12 cellular contexts compared by ENCODE assay signal in genomic region chr18:54147439-54147838, GRCh38.
DNase-seq lines count a peak whose midpoint lies in the region; ATAC-seq and TF ChIP-seq lines count a peak whose summit lies in the region.
"Had no signal": no experiment of that assay in that cellular context is flagged by ENCODE, and none has a peak within 500 bp of the region (broad histone marks: within the 10 kb centered on the region; RNA-seq: fewer than 3 reads in every experiment).

No MANE protein-coding gene starts in this region.

- intact Hi-C loops in activated CD4-positive, alpha-beta T cell treated with anti-CD3 and anti-CD28 coated beads, Interleukin-2, amount 10 ng/mL, durations not matched to agents 24 days and 14 days (cut with micrococcal nuclease): loop anchor here (1.0 to 10.0 kb wide), 4 partner anchors 138 to 570 kb away; partner anchors contain the start of genes C18orf54 and STARD6

- H3K36me3 Mint-ChIP-seq in activated CD4-positive, alpha-beta T cell treated with anti-CD3 and anti-CD28 coated beads, Interleukin-2, amount 10 ng/mL, durations not matched to agents 24 days and 14 days (ENCODE audit: low read depth): peaks cover 47% of the 10 kb centered on the region
- H3K36me3 Mint-ChIP-seq in osteocyte (ENCODE audit: unreplicated experiment): peaks cover 24% of the 10 kb centered on the region

- TF ChIP-seq CTCF in osteocyte (IDR thresholded peaks at IDR 0.05) (no peak), coronary artery (IDR thresholded peaks at IDR 0.05) (no peak)

- H3K27ac ChIP-seq in coronary artery: no peak overlapping the region

- peak overlapping the region; percentile 93 for H3K27ac Mint-ChIP-seq in activated CD4-positive, alpha-beta T cell treated with anti-CD3 and anti-CD28 coated beads, Interleukin-2, amount 10 ng/mL, durations not matched to agents 24 days and 14 days
- peak overlapping the region; percentile 62 for H3K27ac Mint-ChIP-seq in osteocyte (ENCODE audit: unreplicated experiment)
- H3K27ac Mint-ChIP-seq: activated naive CD8-positive, alpha-beta T cell treated with anti-CD3 and anti-CD28 coated beads, Interleukin-2, amount 10 ng/mL, durations not matched to agents 7 days and 5 days had no signal

- peak overlapping the region; percentile 45 for H3K4me3 Mint-ChIP-seq in activated CD4-positive, alpha-beta T cell treated with anti-CD3 and anti-CD28 coated beads, Interleukin-2, amount 10 ng/mL, durations not matched to agents 24 days and 14 days
- H3K4me3 Mint-ChIP-seq in osteocyte (ENCODE audit: unreplicated experiment): no peak overlapping the region
- H3K4me3 Mint-ChIP-seq: activated naive CD8-positive, alpha-beta T cell treated with anti-CD3 and anti-CD28 coated beads, Interleukin-2, amount 10 ng/mL, durations not matched to agents 7 days and 5 days had no signal

- peak; percentile 75 for ATAC-seq in GM21786 (IDR thresholded peaks at IDR 0.05; ENCODE audit: unreplicated experiment)
- peak; percentile 77 for ATAC-seq in HG03521 (IDR thresholded peaks at IDR 0.05; ENCODE audit: unreplicated experiment)
- ATAC-seq: Panc1 had no signal

- peaks cover 8% of the 10 kb centered on the region for H3K9me3 Mint-ChIP-seq in activated CD4-positive, alpha-beta T cell treated with anti-CD3 and anti-CD28 coated beads, Interleukin-2, amount 10 ng/mL, durations not matched to agents 24 days and 14 days
- peaks cover 13% of the 10 kb centered on the region for H3K9me3 Mint-ChIP-seq in osteocyte (ENCODE audit: unreplicated experiment)

- no peak overlapping the region for H3K4me3 ChIP-seq in coronary artery
- H3K4me3 ChIP-seq: HAP-1 had no signal

- H3K4me1 Mint-ChIP-seq in activated CD4-positive, alpha-beta T cell treated with anti-CD3 and anti-CD28 coated beads, Interleukin-2, amount 10 ng/mL, durations not matched to agents 24 days and 14 days: peaks cover 50% of the 10 kb centered on the region
- peaks cover 39% of the 10 kb centered on the region for H3K4me1 Mint-ChIP-seq in osteocyte (ENCODE audit: unreplicated experiment)

- DNase-seq in activated CD4-positive, alpha-beta T cell treated with anti-CD3 and anti-CD28 coated beads, Interleukin-2, amount 10 ng/mL, durations not matched to agents 24 days and 14 days: peak; percentile 69
- no peak for DNase-seq in activated CD4-positive, alpha-beta T cell treated with anti-CD3 and anti-CD28 coated beads, Interleukin-2, amount 50 U/mL, for 4 hours
- DNase-seq in osteocyte (ENCODE audit: extremely low spot score, unreplicated experiment) (no peak), C1 segment of cervical spinal cord (lab: John Stamatoyannopoulos, UW) (no peak), NK-92 (lab: John Stamatoyannopoulos, UW; ENCODE audit: unreplicated experiment) (no peak), coronary artery (ENCODE audit: low spot score) (no peak)
- DNase-seq: activated naive CD8-positive, alpha-beta T cell treated with anti-CD3 and anti-CD28 coated beads, Interleukin-2, amount 10 ng/mL, durations not matched to agents 7 days and 5 days; foreskin fibroblast had no signal

- no peaks in the 10 kb centered on the region for H3K27me3 Mint-ChIP-seq in activated CD4-positive, alpha-beta T cell treated with anti-CD3 and anti-CD28 coated beads, Interleukin-2, amount 10 ng/mL, durations not matched to agents 24 days and 14 days
- H3K27me3 Mint-ChIP-seq in osteocyte (ENCODE audit: unreplicated experiment): no peaks in the 10 kb centered on the region
- H3K27me3 Mint-ChIP-seq: activated naive CD8-positive, alpha-beta T cell treated with anti-CD3 and anti-CD28 coated beads, Interleukin-2, amount 10 ng/mL, durations not matched to agents 7 days and 5 days had no signal
